In genomic region chr6:112207773-112208172, GRCh38 we compare ENCODE assay signal across 2 cellular contexts.
TF ChIP-seq lines count a peak whose summit lies in the region.

No MANE protein-coding gene starts in this region.

TF ChIP-seq in IMR-90, 13 proteins besides CTCF, POLR2A, EP300 and RAD21:
- TF ChIP-seq FOS (IDR thresholded peaks at IDR 0.05; ENCODE audit: low read depth, low read length) (no peak), RFX5 (IDR thresholded peaks at IDR 0.05; ENCODE audit: low read depth, low read length) (no peak), NFE2L2 (IDR thresholded peaks at IDR 0.05; ENCODE audit: low read depth, low read length) (no peak), MXI1 (IDR thresholded peaks at IDR 0.05; ENCODE audit: borderline replicate concordance, low read depth, low read length) (no peak), USF2 (IDR thresholded peaks at IDR 0.05; ENCODE audit: low read depth, low read length) (no peak), BHLHE40 (IDR thresholded peaks at IDR 0.05; ENCODE audit: low read depth, low read length) (no peak), MAFK (IDR thresholded peaks at IDR 0.05; ENCODE audit: low read depth, low read length) (no peak), CHD1 (IDR thresholded peaks at IDR 0.05; ENCODE audit: low read depth, low read length) (no peak), CEBPB (IDR thresholded peaks at IDR 0.05; ENCODE audit: low read depth, low read length) (no peak), MAZ (IDR thresholded peaks at IDR 0.05; ENCODE audit: borderline replicate concordance, low read depth, low read length) (no peak), RCOR1 (IDR thresholded peaks at IDR 0.05; ENCODE audit: insufficient replicate concordance, low read length) (no peak), ELK1 (IDR thresholded peaks at IDR 0.05; ENCODE audit: borderline replicate concordance, low read depth, low read length) (no peak), SMC3 (IDR thresholded peaks at IDR 0.05; ENCODE audit: low read depth, low read length) (no peak)

TF ChIP-seq in neural cell, 6 proteins besides CTCF, POLR2A, EP300 and RAD21:
- peak; percentile 51 for TF ChIP-seq POLR2AphosphoS5 (IDR thresholded peaks at IDR 0.05)
- TF ChIP-seq SMC3 (conservative IDR thresholded peaks at IDR 0.05; ENCODE audit: poor library complexity) = no peak
